8 cellular contexts compared by ENCODE assay signal in genomic region chr6:90103056-90103793, GRCh38.
DNase-seq lines count a peak whose midpoint lies in the region; ATAC-seq and TF ChIP-seq lines count a peak whose summit lies in the region.

No MANE protein-coding gene starts in this region.

- H3K27me3 ChIP-seq in dorsolateral prefrontal cortex: no peaks in the 10 kb centered on the region

- ATAC-seq in GM18511 (IDR thresholded peaks at IDR 0.05; ENCODE audit: unreplicated experiment) (peak; percentile 74), GM21717 (IDR thresholded peaks at IDR 0.05; ENCODE audit: unreplicated experiment) (peak; percentile 84), Right ventricle myocardium superior (ENCODE audit: poor library complexity) (no peak)

- peak; percentile 23 for DNase-seq in LoVo (ENCODE audit: low spot score)
- DNase-seq in dorsolateral prefrontal cortex: no peak
- no peak for DNase-seq in Right ventricle myocardium superior
- DNase-seq in effector CD4-positive, alpha-beta T cell: no peak
- DNase-seq in globus pallidus (ENCODE audit: low spot score): no peak
- no peak for DNase-seq in NCI-H526 (lab: John Stamatoyannopoulos, UW)

- intact Hi-C loops in dorsolateral prefrontal cortex (cut with DNase I): no loop called here
- intact Hi-C loops in Right ventricle myocardium superior (cut with DNase I): no loop called here

- peak overlapping the region in 37 of 59 donors; percentile 3 to 48 (median 25) for H3K4me3 ChIP-seq in dorsolateral prefrontal cortex

- H3K27ac ChIP-seq in dorsolateral prefrontal cortex: peak overlapping the region in 9 of 59 donors; percentile 1 to 46 (median 26)

- no peak for TF ChIP-seq CTCF in dorsolateral prefrontal cortex (IDR thresholded peaks at IDR 0.05 in 54 of 56, conservative IDR thresholded peaks at IDR 0.05 in 2 of 56; ENCODE audit: low read depth in 1 of 56, partially characterized antibody in 56 of 56)
